ENCODE assay signal across 1 cellular context in genomic region chr20:13784271-13784892, GRCh38.
TF ChIP-seq lines count a peak whose summit lies in the region.

No MANE protein-coding gene starts in this region.

TF ChIP-seq in HepG2, 621 proteins besides CTCF, POLR2A, EP300 and RAD21 (continued from another document):
- TF ChIP-seq NR0B2 (CRISPR knock-in tag; IDR thresholded peaks at IDR 0.05) (no peak), NRL (CRISPR knock-in tag; IDR thresholded peaks at IDR 0.05; ENCODE audit: borderline replicate concordance) (no peak), ZNF362 (CRISPR knock-in tag; IDR thresholded peaks at IDR 0.05; ENCODE audit: borderline replicate concordance) (peak; percentile 45; the same call in 1 of the 2 replicates), NFIC (IDR thresholded peaks at IDR 0.05; ENCODE audit: low read length) (no peak; the same call in 1 of the 2 replicates), ARNT2 (CRISPR knock-in tag; IDR thresholded peaks at IDR 0.05; ENCODE audit: low read depth) (no peak), PBX3 (CRISPR knock-in tag; IDR thresholded peaks at IDR 0.05; ENCODE audit: borderline replicate concordance) (no peak), ZNF607 (CRISPR knock-in tag; IDR thresholded peaks at IDR 0.05; ENCODE audit: borderline replicate concordance) (no peak), CHD4 (IDR thresholded peaks at IDR 0.05; ENCODE audit: borderline replicate concordance, low read length) (no peak), HHEX (CRISPR knock-in tag; IDR thresholded peaks at IDR 0.05) (no peak), ELF4 (CRISPR knock-in tag; IDR thresholded peaks at IDR 0.05; ENCODE audit: borderline replicate concordance) (peak; percentile 91), ZNF382 (CRISPR knock-in tag; IDR thresholded peaks at IDR 0.05; ENCODE audit: borderline replicate concordance) (no peak), SMAD9 (CRISPR knock-in tag; IDR thresholded peaks at IDR 0.05) (no peak), ZBTB20 (CRISPR knock-in tag; IDR thresholded peaks at IDR 0.05; ENCODE audit: borderline replicate concordance, low read depth) (no peak), ZBTB49 (CRISPR knock-in tag; IDR thresholded peaks at IDR 0.05; ENCODE audit: borderline replicate concordance) (no peak), KAT7 (CRISPR knock-in tag; IDR thresholded peaks at IDR 0.05; ENCODE audit: borderline replicate concordance) (0 out of 2 replicates have a peak, but pooled peaks have one; percentile 23), ZBTB40 (IDR thresholded peaks at IDR 0.05) (0 out of 2 replicates have a peak, but pooled peaks have one; percentile 1), ZBTB40 (CRISPR knock-in tag; IDR thresholded peaks at IDR 0.05) (no peak), ARID2 (CRISPR knock-in tag; IDR thresholded peaks at IDR 0.05; ENCODE audit: borderline replicate concordance) (no peak), SNRNP70 (IDR thresholded peaks at IDR 0.05; ENCODE audit: low read depth, low read length) (no peak), ZNF572 (CRISPR knock-in tag; IDR thresholded peaks at IDR 0.05) (no peak), NFYB (CRISPR knock-in tag; IDR thresholded peaks at IDR 0.05) (no peak), IRF1 (CRISPR knock-in tag; IDR thresholded peaks at IDR 0.05; ENCODE audit: low read depth) (no peak), PAXIP1 (CRISPR knock-in tag; conservative IDR thresholded peaks at IDR 0.05) (no peak), HES4 (CRISPR knock-in tag; IDR thresholded peaks at IDR 0.05; ENCODE audit: borderline replicate concordance) (no peak; the same call in none of the 2 replicates), XRCC5 (optimal IDR thresholded peaks at IDR 0.05; ENCODE audit: low read length) (no peak)
